8 cellular contexts compared by ENCODE assay signal in genomic region chr1:154407021-154407865, GRCh38. TPM values are rescaled to one million over a fixed set of nuclear protein-coding genes. Genes with fewer than 3 reads are reported as not detected.
A peak's percentile ranks its signal among the peaks of the same experiment; 100 is the strongest.
DNase-seq lines count a peak whose midpoint lies in the region; FAIRE-seq and TF ChIP-seq lines count a peak whose summit lies in the region.

No MANE protein-coding gene starts in this region.

- TF ChIP-seq CTCF in LNCaP clone FGC (IDR thresholded peaks at IDR 0.05; ENCODE audit: control insufficient read depth, extremely low read depth, insufficient read depth), result no peak

- no peaks in the 10 kb centered on the region for H3K9me3 Mint-ChIP-seq in activated naive CD8-positive, alpha-beta T cell treated with anti-CD3 and anti-CD28 coated beads for 36 hours

- DNase-seq in GM12892 (ENCODE audit: insufficient read length), result no peak
- DNase-seq in LNCaP clone FGC (ENCODE audit: low read depth), result no peak
- peak; percentile 67 for DNase-seq in activated naive CD8-positive, alpha-beta T cell treated with anti-CD3 and anti-CD28 coated beads for 36 hours
- peak; percentile 41 for DNase-seq in midbrain (lab: John Stamatoyannopoulos, UW)
- peak; percentile 47 for DNase-seq in superior temporal gyrus (ENCODE audit: extremely low spot score)
- DNase-seq in EL, result no peak
- no peak for DNase-seq in erythroblast (lab: John Stamatoyannopoulos, UW)
- DNase-seq in epidermal melanocyte (ENCODE audit: insufficient read length, low spot score), result no peak

- H3K36me3 Mint-ChIP-seq in activated naive CD8-positive, alpha-beta T cell treated with anti-CD3 and anti-CD28 coated beads for 36 hours, result peaks cover 3% of the 10 kb centered on the region

- peak overlapping the region; percentile 81 for H3K4me3 Mint-ChIP-seq in activated naive CD8-positive, alpha-beta T cell treated with anti-CD3 and anti-CD28 coated beads for 36 hours

- TF ChIP-seq POLR2A in GM12892 (IDR thresholded peaks at IDR 0.05; ENCODE audit: low read depth, low read length), result 0 out of 2 replicates have a peak, but pooled peaks have one; percentile 35
- TF ChIP-seq POLR2A in erythroblast (IDR thresholded peaks at IDR 0.05; ENCODE audit: low read length), result no peak

- H3K27ac Mint-ChIP-seq in activated naive CD8-positive, alpha-beta T cell treated with anti-CD3 and anti-CD28 coated beads for 36 hours, result peak overlapping the region; percentile 89

- H3K27me3 Mint-ChIP-seq in activated naive CD8-positive, alpha-beta T cell treated with anti-CD3 and anti-CD28 coated beads for 36 hours, result no peaks in the 10 kb centered on the region

- H3K4me1 Mint-ChIP-seq in activated naive CD8-positive, alpha-beta T cell treated with anti-CD3 and anti-CD28 coated beads for 36 hours, result peaks cover 80% of the 10 kb centered on the region

- peak; percentile 86 for FAIRE-seq in GM12892 (lab: Jason Lieb, UNC)

- H3K4me3 ChIP-seq in LNCaP clone FGC (ENCODE audit: low read depth, low read length), result peak overlapping the region; percentile 85

RNA-seq across cellular contexts. Expression of gene IL6R, which starts 2.1 kb away (rescaled TPM):
- 7.4 TPM for polyA plus RNA-seq in GM12892 (2012; ENCODE audit: missing spikeins)
- 1 to 10 TPM; 2.3 to 2.4 TPM for total RNA-seq in activated naive CD8-positive, alpha-beta T cell treated with anti-CD3 and anti-CD28 coated beads for 36 hours

Comparison
In these comparisons a context has a peak if more than half of its experiments do, and no peak if none do; other contexts are left out.
1. DNase-seq: peak in activated naive CD8-positive, alpha-beta T cell treated with anti-CD3 and anti-CD28 coated beads for 36 hours (single experiment), midbrain (single experiment) and superior temporal gyrus (single experiment); none in GM12892 (single experiment), LNCaP clone FGC (single experiment), EL (single experiment), erythroblast (0 of 2) and epidermal melanocyte (single experiment).